In genomic region chr2:216878072-216878471, GRCh38 we compare ENCODE assay signal across 36 cellular contexts. TPM values are rescaled to one million over a fixed set of nuclear protein-coding genes. Genes with fewer than 3 reads are reported as not detected.
"Had no signal": no experiment of that assay in that cellular context is flagged by ENCODE, and none has a peak within 500 bp of the region (broad histone marks: within the 10 kb centered on the region; RNA-seq: fewer than 3 reads in every experiment).

No MANE protein-coding gene starts in this region.

- H3K27ac ChIP-seq: adrenal gland, body of pancreas, gastroesophageal sphincter, neutrophil, sigmoid colon, stomach, thyroid gland, upper lobe of left lung, vagina had no signal

- DNase-seq: activated CD4-positive, alpha-beta T cell treated with anti-CD3 and anti-CD28 coated beads for 36 hours; activated CD4-positive, alpha-beta T cell treated with anti-CD3 and anti-CD28 coated beads, Interleukin-2, amount 50 U/mL, for 4 hours; activated CD4-positive, CD25-positive, alpha-beta regulatory T cell; activated effector memory CD4-positive, alpha-beta T cell treated with anti-CD3 and anti-CD28 coated beads, Interleukin-2, amount 50 U/mL, for 16 hours; activated naive CD4-positive, alpha-beta T cell treated with anti-CD3 and anti-CD28 coated beads for 36 hours; activated naive CD8-positive, alpha-beta T cell treated with anti-CD3 and anti-CD28 coated beads for 36 hours; activated T-cell treated with anti-CD3 and anti-CD28 coated beads for 4 hours; adrenal gland; aorta; body of pancreas; cerebellar nuclear complex; cortex of kidney; effector memory CD8-positive, alpha-beta T cell; head of caudate nucleus; hippocampal formation; left cardiac atrium; mammary epithelial cell; naive B cell; nephron progenitor cell; sigmoid colon; small intestine; stimulated activated CD4-positive, alpha-beta T cell treated with anti-CD3 and anti-CD28 coated beads, Interleukin-4, amount 100 ng/mL, for 4 hours; stimulated activated CD8-positive, alpha-beta memory T cell treated with anti-CD3 and anti-CD28 coated beads, Interleukin-4, amount 100 ng/mL, for 48 hours; stomach; T-helper 2 cell; thyroid gland; upper lobe of left lung had no signal

- H3K27me3 Mint-ChIP-seq: activated CD4-positive, alpha-beta T cell treated with anti-CD3 and anti-CD28 coated beads for 36 hours; activated naive CD8-positive, alpha-beta T cell treated with anti-CD3 and anti-CD28 coated beads for 36 hours; progenitor cell of endocrine pancreas had no signal

- H3K27ac Mint-ChIP-seq: activated CD4-positive, alpha-beta T cell treated with anti-CD3 and anti-CD28 coated beads for 36 hours; activated naive CD4-positive, alpha-beta T cell treated with anti-CD3 and anti-CD28 coated beads for 36 hours; activated naive CD8-positive, alpha-beta T cell treated with anti-CD3 and anti-CD28 coated beads for 36 hours; effector memory CD8-positive, alpha-beta T cell; mesothelial cell of epicardium; nephron progenitor cell; progenitor cell of endocrine pancreas; stimulated activated memory B cell treated with anti-CD40 and anti-IgM and Interleukin-4, amounts not matched to agents 10 μg/mL and 1 μg/mL and 100 μg/mL, for 72 hours had no signal

- H3K4me3 Mint-ChIP-seq: activated CD4-positive, alpha-beta T cell treated with anti-CD3 and anti-CD28 coated beads for 36 hours; activated naive CD4-positive, alpha-beta T cell treated with anti-CD3 and anti-CD28 coated beads for 36 hours; activated naive CD8-positive, alpha-beta T cell treated with anti-CD3 and anti-CD28 coated beads for 36 hours; activated T-helper 1 cell treated with anti-CD3 and anti-CD28 coated beads, Interleukin-12 subunit alpha, Interleukin-12 subunit beta, Interleukin-2, Interleukin-4 antibody, amounts not matched to agents 30 ng/mL and 10 ng/mL and 1 ng/mL, durations not matched to agents 14 hours and 24 hours and 36 hours; effector memory CD8-positive, alpha-beta T cell; mesothelial cell of epicardium; naive B cell; nephron progenitor cell; stimulated activated memory B cell treated with anti-CD40 and anti-IgM and Interleukin-4, amounts not matched to agents 10 μg/mL and 1 μg/mL and 100 μg/mL, for 72 hours had no signal

- H3K4me1 Mint-ChIP-seq: naive B cell; stimulated activated memory B cell treated with anti-CD40 and anti-IgM and Interleukin-4, amounts not matched to agents 10 μg/mL and 1 μg/mL and 100 μg/mL, for 72 hours had no signal

- H3K36me3 Mint-ChIP-seq: activated naive CD8-positive, alpha-beta T cell treated with anti-CD3 and anti-CD28 coated beads for 36 hours; mesothelial cell of epicardium; naive B cell; stimulated activated memory B cell treated with anti-CD40 and anti-IgM and Interleukin-4, amounts not matched to agents 10 μg/mL and 1 μg/mL and 100 μg/mL, for 72 hours had no signal

- ATAC-seq: activated CD4-positive, alpha-beta T cell treated with anti-CD3 and anti-CD28 coated beads for 36 hours; body of pancreas; effector memory CD8-positive, alpha-beta T cell; gastroesophageal sphincter; left cardiac atrium; stimulated activated memory B cell treated with anti-CD40 and anti-IgM and Interleukin-4, amounts not matched to agents 10 μg/mL and 1 μg/mL and 100 μg/mL, for 72 hours had no signal

- H3K9me3 Mint-ChIP-seq: activated naive CD4-positive, alpha-beta T cell treated with anti-CD3 and anti-CD28 coated beads for 36 hours; activated naive CD8-positive, alpha-beta T cell treated with anti-CD3 and anti-CD28 coated beads for 36 hours; activated T-helper 1 cell treated with anti-CD3 and anti-CD28 coated beads, Interleukin-12 subunit alpha, Interleukin-12 subunit beta, Interleukin-2, Interleukin-4 antibody, amounts not matched to agents 30 ng/mL and 10 ng/mL and 1 ng/mL, durations not matched to agents 14 hours and 24 hours and 36 hours; effector memory CD8-positive, alpha-beta T cell; mesothelial cell of epicardium; nephron progenitor cell; stimulated activated memory B cell treated with anti-CD40 and anti-IgM and Interleukin-4, amounts not matched to agents 10 μg/mL and 1 μg/mL and 100 μg/mL, for 72 hours had no signal

- H3K4me3 ChIP-seq: adrenal gland, body of pancreas, gastroesophageal sphincter, sigmoid colon, stomach, thyroid gland, upper lobe of left lung, vagina had no signal

RNA-seq across cellular contexts. Expression of gene TNP1, which starts 18.2 kb away (rescaled TPM):
- total RNA-seq: activated CD4-positive, alpha-beta T cell treated with anti-CD3 and anti-CD28 coated beads for 36 hours; activated naive CD4-positive, alpha-beta T cell treated with anti-CD3 and anti-CD28 coated beads for 36 hours; activated naive CD8-positive, alpha-beta T cell treated with anti-CD3 and anti-CD28 coated beads for 36 hours; activated T-helper 1 cell treated with anti-CD3 and anti-CD28 coated beads, Interleukin-12 subunit alpha, Interleukin-12 subunit beta, Interleukin-2, Interleukin-4 antibody, amounts not matched to agents 30 ng/mL and 10 ng/mL and 1 ng/mL, durations not matched to agents 14 hours and 24 hours and 36 hours; adrenal gland; aorta; body of pancreas; gastroesophageal sphincter; left cardiac atrium; liver; mammary epithelial cell; mesothelial cell of epicardium; osteocyte; sigmoid colon; stomach; upper lobe of left lung; vagina had no signal
